In the genomic region with DNA sequence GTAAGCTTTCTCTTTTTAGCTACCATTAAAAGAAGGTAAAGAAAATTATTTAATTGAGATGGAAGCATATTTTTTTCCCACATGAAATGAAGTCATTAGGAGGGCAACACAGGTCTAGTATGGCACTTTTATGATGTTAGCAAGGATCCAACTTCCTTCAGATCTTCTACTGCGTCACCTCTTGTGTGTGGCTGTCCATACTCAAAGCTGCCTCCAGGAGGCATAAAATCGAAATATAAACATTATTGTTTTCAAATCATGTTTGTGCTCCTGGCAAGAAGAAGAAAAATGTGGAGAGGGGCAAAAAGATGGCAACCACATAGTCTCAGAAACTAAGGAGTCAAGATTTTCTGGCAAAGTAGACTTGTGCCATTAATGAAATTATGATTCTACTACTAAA, we compare ENCODE assay signal across 18 cellular contexts.
A peak's percentile ranks its signal among the peaks of the same experiment; 100 is the strongest.
DNase-seq lines count a peak whose midpoint lies in the region; ATAC-seq, FAIRE-seq and TF ChIP-seq lines count a peak whose summit lies in the region.
"Had no signal": no experiment of that assay in that cellular context is flagged by ENCODE, and none has a peak within 500 bp of the region (broad histone marks: within the 10 kb centered on the region; RNA-seq: fewer than 3 reads in every experiment).

No MANE protein-coding gene starts in this region.

- 89 to 90% methylated on average over 1 to 2 of the region's 2 CpGs for WGBS in endodermal cell (ENCODE audit: insufficient coverage in 1 of 2, insufficient read length in 1 of 2), 2 experiments

- CTCF ChIA-PET in PC-9 (lab: Charles Lee) = no interaction called here

- H3K79me2 ChIP-seq in PC-9 (ENCODE audit: low read depth) = no peaks in the 10 kb centered on the region

- TF ChIP-seq CTCF in PC-9 (conservative IDR thresholded peaks at IDR 0.05) (peak; percentile 45; the same call in 1 of the 2 replicates), endodermal cell (conservative IDR thresholded peaks at IDR 0.05) (peak; percentile 50), type B pancreatic cell (conservative IDR thresholded peaks at IDR 0.05) (peak; percentile 56), lower lobe of right lung (IDR thresholded peaks at IDR 0.05) (no peak)

- no peaks in the 10 kb centered on the region for H3K9me3 Mint-ChIP-seq in endodermal cell
- no peaks in the 10 kb centered on the region for H3K9me3 Mint-ChIP-seq in type B pancreatic cell
- H3K9me3 Mint-ChIP-seq: GM23338; T-helper 1 cell treated with Interleukin-12 subunit alpha and Interleukin-12 subunit beta and Interleukin-4 antibody, amounts not matched to agents 30 μg/mL and 1 μg/mL, for 36 hours had no signal

- H3K4me1 Mint-ChIP-seq in endodermal cell (no peaks in the 10 kb centered on the region), type B pancreatic cell (ENCODE audit: unreplicated experiment) (no peaks in the 10 kb centered on the region)
- H3K4me1 Mint-ChIP-seq: GM23338 had no signal

- H3K36me3 Mint-ChIP-seq in endodermal cell (ENCODE audit: low read depth) (no peaks in the 10 kb centered on the region), type B pancreatic cell (no peaks in the 10 kb centered on the region)

- no peak for TF ChIP-seq POLR2A in GM12892 (IDR thresholded peaks at IDR 0.05; ENCODE audit: low read depth, low read length)

- DNase-seq in DMS53 (lab: John Stamatoyannopoulos, UW) = peak; percentile 2
- DNase-seq in DMS53 treated with DMSO at 0.1 percent for 48 hours (lab: John Stamatoyannopoulos, UW; ENCODE audit: unreplicated experiment) = no peak
- DNase-seq in PC-9 = no peak
- no peak for DNase-seq in endodermal cell
- DNase-seq in type B pancreatic cell (ENCODE audit: extremely low spot score, unreplicated experiment) = no peak
- no peak for DNase-seq in lower lobe of right lung
- no peak for DNase-seq in GM12892 (ENCODE audit: insufficient read length)
- DNase-seq: HCEC 1CT, KG1, NCI-H1105, NCI-H146, NCI-H2029, NCI-H524 treated with DMSO at 0.1 percent for 48 hours, NCI-H82, SJCRH30 had no signal

- H4K20me1 ChIP-seq in PC-9 (ENCODE audit: insufficient read depth) = peaks cover 3% of the 10 kb centered on the region; the same call in 1 of the 2 replicates

- no peaks in the 10 kb centered on the region; the same call in 1 of the 2 replicates for H3K9me2 ChIP-seq in PC-9 (ENCODE audit: insufficient read depth)

- FAIRE-seq in GM12892 (lab: Jason Lieb, UNC) = no peak

- H3K9me3 ChIP-seq in PC-9 (ENCODE audit: insufficient read depth, low read depth) = no peaks in the 10 kb centered on the region
- H3K9me3 ChIP-seq in endodermal cell (ENCODE audit: control insufficient read depth, low read length) = no peaks in the 10 kb centered on the region
- no peaks in the 10 kb centered on the region for H3K9me3 ChIP-seq in lower lobe of right lung
- H3K9me3 ChIP-seq: SJCRH30 had no signal

- H3K27me3 ChIP-seq in PC-9 (ENCODE audit: insufficient read depth, low read depth) (no peaks in the 10 kb centered on the region), endodermal cell (ENCODE audit: control insufficient read depth, insufficient read depth, low read length, poor library complexity, severe bottlenecking) (no peaks in the 10 kb centered on the region), lower lobe of right lung (ENCODE audit: low read depth) (no peaks in the 10 kb centered on the region)
- H3K27me3 ChIP-seq: SJCRH30 had no signal

- POLR2A ChIA-PET in PC-9 (lab: Charles Lee; ENCODE audit: unreplicated experiment) = no interaction called here

- H3K4me3 Mint-ChIP-seq in endodermal cell (no peak overlapping the region), type B pancreatic cell (no peak overlapping the region)
- H3K4me3 Mint-ChIP-seq: GM23338; T-helper 1 cell treated with Interleukin-12 subunit alpha and Interleukin-12 subunit beta and Interleukin-4 antibody, amounts not matched to agents 30 μg/mL and 1 μg/mL, for 36 hours had no signal

- H3K36me3 ChIP-seq in PC-9 (ENCODE audit: low read depth) (no peaks in the 10 kb centered on the region), endodermal cell (ENCODE audit: control insufficient read depth, insufficient read depth, low read length) (no peaks in the 10 kb centered on the region), lower lobe of right lung (no peaks in the 10 kb centered on the region)
- H3K36me3 ChIP-seq: SJCRH30 had no signal

- no peak overlapping the region for H2AFZ ChIP-seq in PC-9
- H2AFZ ChIP-seq: GM23338 had no signal

- H3F3A ChIP-seq in PC-9 (ENCODE audit: insufficient read depth, low read depth) = no peaks in the 10 kb centered on the region

- no peak overlapping the region for H3K27ac ChIP-seq in PC-9
- H3K27ac ChIP-seq in endodermal cell (ENCODE audit: low read depth, low read length) = no peak overlapping the region
- H3K27ac ChIP-seq in lower lobe of right lung = no peak overlapping the region
- H3K27ac ChIP-seq: SJCRH30 had no signal

- no peak overlapping the region for H3K4me3 ChIP-seq in PC-9
- no peak overlapping the region for H3K4me3 ChIP-seq in endodermal cell (ENCODE audit: low read length)
- no peak overlapping the region for H3K4me3 ChIP-seq in lower lobe of right lung
- H3K4me3 ChIP-seq: GM23338, SJCRH30 had no signal

- H3K27me3 Mint-ChIP-seq in endodermal cell (ENCODE audit: insufficient read depth) = no peaks in the 10 kb centered on the region
- no peaks in the 10 kb centered on the region for H3K27me3 Mint-ChIP-seq in type B pancreatic cell

- ATAC-seq in lower lobe of right lung (no peak), HG03135 (IDR thresholded peaks at IDR 0.05; ENCODE audit: unreplicated experiment) (no peak)
- ATAC-seq: GM23338 had no signal

- H3K27ac Mint-ChIP-seq in endodermal cell = no peak overlapping the region
- H3K27ac Mint-ChIP-seq in type B pancreatic cell = no peak overlapping the region
- H3K27ac Mint-ChIP-seq: GM23338; T-helper 1 cell treated with Interleukin-12 subunit alpha and Interleukin-12 subunit beta and Interleukin-4 antibody, amounts not matched to agents 30 μg/mL and 1 μg/mL, for 36 hours had no signal

- no peak overlapping the region for H3K9ac ChIP-seq in endodermal cell (ENCODE audit: extremely low read depth, low read length, poor library complexity, severe bottlenecking)

- intact Hi-C loops in PC-9 (cut with micrococcal nuclease; ENCODE audit: unreplicated experiment) (no loop called here), lower lobe of right lung (cut with DNase I) (no loop called here)

- no peak overlapping the region for H3K4me2 ChIP-seq in PC-9
- H3K4me2 ChIP-seq: GM23338 had no signal

- H3K4me1 ChIP-seq in PC-9 (replicated peaks; ENCODE audit: insufficient read depth) (no peaks in the 10 kb centered on the region), endodermal cell (ENCODE audit: control insufficient read depth, insufficient read depth, low read length) (no peaks in the 10 kb centered on the region), lower lobe of right lung (no peaks in the 10 kb centered on the region)
- H3K4me1 ChIP-seq: SJCRH30 had no signal

- no TSS peak for BruUV-seq in PC-9 (replicated peaks; lab: Mats Ljungman, UMichigan)
